8 cellular contexts compared by ENCODE assay signal in the genomic region with DNA sequence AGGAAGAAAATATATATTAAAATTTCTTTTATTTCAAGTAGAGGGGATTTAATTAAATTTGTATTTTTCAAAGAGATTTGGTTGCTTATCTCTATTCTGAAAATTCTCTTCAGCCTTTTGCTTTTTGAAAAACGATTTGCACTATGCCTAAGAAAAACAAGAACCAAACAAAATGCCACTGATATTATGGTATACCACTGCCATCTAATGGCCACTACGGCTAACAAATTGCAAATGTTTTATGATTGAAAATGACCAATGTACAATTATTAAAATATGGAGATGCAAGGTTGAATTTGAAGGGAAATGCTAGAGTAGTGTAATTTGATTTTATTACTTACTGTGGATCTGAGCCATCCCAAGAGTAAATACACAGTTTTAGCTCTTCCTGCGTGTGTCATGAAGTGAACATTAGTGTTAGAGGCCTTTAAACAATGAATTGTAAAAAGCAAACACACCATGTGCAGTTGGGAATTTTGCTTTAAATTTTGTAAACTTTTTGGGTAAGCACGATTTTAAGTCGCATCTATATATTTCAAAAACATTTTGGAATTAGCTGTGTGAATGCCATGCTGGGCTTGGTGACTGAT.
DNase-seq lines count a peak whose midpoint lies in the region; ATAC-seq and TF ChIP-seq lines count a peak whose summit lies in the region.

No MANE protein-coding gene starts in this region.

- intact Hi-C loops in upper lobe of right lung (cut with DNase I), result no loop called here

- DNase-seq in A172 (ENCODE audit: low spot score), result peak; percentile 35
- DNase-seq in GM04504 (ENCODE audit: low read depth), result peak; percentile 20
- DNase-seq in NCI-H1694 (lab: John Stamatoyannopoulos, UW), result peak; percentile 57
- DNase-seq in astrocyte of the cerebellum (ENCODE audit: low read depth), result peak; percentile 49
- DNase-seq in iris pigment epithelial cell (ENCODE audit: low read depth), result peak; percentile 46
- no peak for DNase-seq in upper lobe of right lung
- DNase-seq in activated CD4-positive, alpha-beta T cell treated with anti-CD3 and anti-CD28 coated beads, Interleukin-2, amount 50 U/mL, for 4 hours, result no peak

- H3K4me3 ChIP-seq in astrocyte of the cerebellum (ENCODE audit: low read depth, low read length) (no peak overlapping the region), upper lobe of right lung (no peak overlapping the region)

- no peaks in the 10 kb centered on the region for H3K9me3 ChIP-seq in upper lobe of right lung

- H3K36me3 ChIP-seq in upper lobe of right lung, result no peaks in the 10 kb centered on the region

- peak; percentile 40 for TF ChIP-seq CTCF in astrocyte of the cerebellum (IDR thresholded peaks at IDR 0.05; ENCODE audit: low read depth, low read length, missing control alignments)
- peak; percentile 55 for TF ChIP-seq CTCF in upper lobe of right lung (IDR thresholded peaks at IDR 0.05)

- H3K4me1 ChIP-seq in upper lobe of right lung, result no peaks in the 10 kb centered on the region

- ATAC-seq in upper lobe of right lung, result peak; percentile 76
- no peak for ATAC-seq in GM19455 (IDR thresholded peaks at IDR 0.05; ENCODE audit: unreplicated experiment)

- in situ Hi-C loops in astrocyte of the cerebellum (cut with HindIII; ENCODE audit: low sequenced_read_pairs), result no loop called here

- no peaks in the 10 kb centered on the region for H3K27me3 ChIP-seq in upper lobe of right lung

- no peak overlapping the region for H3K27ac ChIP-seq in upper lobe of right lung

Comparison
In these comparisons a context has a peak if more than half of its experiments do, and no peak if none do; other contexts are left out.
1. DNase-seq: peak in A172 (single experiment), GM04504 (single experiment), NCI-H1694 (single experiment), astrocyte of the cerebellum (single experiment) and iris pigment epithelial cell (single experiment); none in upper lobe of right lung (single experiment) and activated CD4-positive, alpha-beta T cell treated with anti-CD3 and anti-CD28 coated beads, Interleukin-2, amount 50 U/mL, for 4 hours (0 of 2).